In the genomic region with DNA sequence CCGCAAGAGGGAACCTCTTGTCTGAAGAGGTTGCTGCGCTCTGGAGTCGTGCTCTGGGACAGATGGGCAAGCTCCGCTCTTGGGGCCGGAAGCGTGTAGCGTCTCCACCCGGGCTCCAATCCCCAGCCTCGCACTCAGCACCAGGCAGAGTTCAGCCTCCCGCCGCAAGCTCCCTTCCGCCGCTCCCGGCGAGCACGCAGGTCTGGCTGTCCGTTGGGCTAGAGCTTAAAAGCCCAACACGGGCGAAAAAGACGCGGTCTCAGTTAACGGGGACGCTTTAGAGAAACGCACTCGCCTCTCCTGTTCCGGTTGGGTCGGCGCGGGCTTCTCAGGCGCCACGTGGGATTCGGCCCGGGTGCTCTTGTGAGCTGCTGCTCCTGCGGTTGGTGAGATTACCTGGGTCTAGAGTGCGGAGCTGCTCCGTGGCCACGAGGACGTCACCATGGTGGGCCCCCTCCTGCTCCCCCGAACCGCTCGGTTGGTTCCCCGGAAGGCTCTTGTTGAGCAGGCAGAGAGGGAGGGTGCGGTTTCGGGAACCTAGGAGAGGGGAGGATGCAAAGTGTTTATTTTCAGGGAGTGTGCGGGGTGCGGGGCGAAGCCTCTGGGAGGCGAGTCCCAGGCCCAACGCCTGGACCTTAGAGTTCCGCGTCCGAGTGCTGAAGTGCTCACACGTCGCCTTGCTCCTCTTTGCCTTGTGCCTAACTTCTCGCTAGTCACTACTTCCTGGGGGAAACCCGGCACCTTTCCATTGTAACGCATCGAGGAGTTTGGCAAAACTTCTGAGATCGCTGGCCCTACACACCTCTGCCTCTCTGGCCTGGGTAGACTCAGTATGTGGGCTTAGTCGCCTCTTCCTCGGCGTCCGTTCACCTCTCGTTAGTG, we compare ENCODE assay signal across 8 cellular contexts. TPM values are rescaled to one million over a fixed set of nuclear protein-coding genes. Genes with fewer than 3 reads are reported as not detected.
DNase-seq lines count a peak whose midpoint lies in the region; ATAC-seq and TF ChIP-seq lines count a peak whose summit lies in the region.

TMA16 (plus strand) TSS at position 331 of the 882 bp plus-strand sequence; CDS start at position 443, 112 bp downstream.

- POLR2A ChIA-PET in BJ (lab: Charles Lee): interaction anchor here (0.6 to 0.9 kb wide), 3 partner anchors 17 to 374 kb away, joined by 3 to 5 read pairs (median 3); no protein-coding TSS in a partner anchor

- TF ChIP-seq CTCF in BJ (IDR thresholded peaks at IDR 0.05; ENCODE audit: insufficient read depth, low read depth, low read length) (no peak), left lung (IDR thresholded peaks at IDR 0.05) (no peak)

- H3K4me1 ChIP-seq in left lung: peaks cover 0 to 34% of the 10 kb centered on the region in 2 donors

- peak within 1 kb of the TSS; percentile 95 for H3K4me3 Mint-ChIP-seq in dendritic cell treated with granulocyte-macrophage colony-stimulating factor and Interleukin-4, amounts not matched to agents 40 ng/mL and 50 ng/mL, for 4 days

- CTCF ChIA-PET in BJ (lab: Yijun Ruan, JAX): interaction anchor here (0.9 to 2.2 kb wide), 4 partner anchors 10 to 60 kb away, joined by 4 to 12 read pairs (median 4); no protein-coding TSS in a partner anchor

- intact Hi-C loops in dendritic cell treated with granulocyte-macrophage colony-stimulating factor and Interleukin-4, amounts not matched to agents 40 ng/mL and 50 ng/mL, for 4 days (cut with micrococcal nuclease): loop anchor here (2.0 kb wide), 1 partner anchor 328 kb away; the partner anchor contains the start of gene NAF1
- intact Hi-C loops in left lung (cut with DNase I): no loop called here

- peak; percentile 73 for ATAC-seq in HG03460 (IDR thresholded peaks at IDR 0.05; ENCODE audit: unreplicated experiment)
- peak; percentile 96 for ATAC-seq in left lung

- no peaks in the 10 kb centered on the region for H3K27me3 Mint-ChIP-seq in dendritic cell treated with granulocyte-macrophage colony-stimulating factor and Interleukin-4, amounts not matched to agents 40 ng/mL and 50 ng/mL, for 4 days

- H3K36me3 ChIP-seq in BJ (ENCODE audit: control insufficient read depth, insufficient read depth, low read length) (no peaks in the 10 kb centered on the region), left lung (no peaks in the 10 kb centered on the region)

- no peaks in the 10 kb centered on the region for H3K9me3 Mint-ChIP-seq in dendritic cell treated with granulocyte-macrophage colony-stimulating factor and Interleukin-4, amounts not matched to agents 40 ng/mL and 50 ng/mL, for 4 days

- H3K4me1 Mint-ChIP-seq in dendritic cell treated with granulocyte-macrophage colony-stimulating factor and Interleukin-4, amounts not matched to agents 40 ng/mL and 50 ng/mL, for 4 days (ENCODE audit: low read depth): peaks cover 14% of the 10 kb centered on the region

- H3K27me3 ChIP-seq in BJ (ENCODE audit: control insufficient read depth, insufficient read depth, low read length) (peaks cover 2% of the 10 kb centered on the region; the same call in 1 of the 2 replicates), left lung (no peaks in the 10 kb centered on the region)

- H3K9me3 ChIP-seq in left lung: no peaks in the 10 kb centered on the region

- peak within 1 kb of the TSS; percentile 85 to 89 for H3K27ac ChIP-seq in left lung

- H3K36me3 Mint-ChIP-seq in dendritic cell treated with granulocyte-macrophage colony-stimulating factor and Interleukin-4, amounts not matched to agents 40 ng/mL and 50 ng/mL, for 4 days (ENCODE audit: low read depth): peaks cover 13% of the 10 kb centered on the region

- peak within 1 kb of the TSS; percentile 98 for H3K27ac Mint-ChIP-seq in dendritic cell treated with granulocyte-macrophage colony-stimulating factor and Interleukin-4, amounts not matched to agents 40 ng/mL and 50 ng/mL, for 4 days

- peak within 1 kb of the TSS; percentile 65 for H3K4me3 ChIP-seq in BJ (ENCODE audit: low read depth, low read length)
- peak within 1 kb of the TSS; percentile 64 to 88 for H3K4me3 ChIP-seq in left lung

- DNase-seq in BJ (ENCODE audit: low read depth) (peak; percentile 65), GM19240 (ENCODE audit: insufficient read length, low spot score) (peak; percentile 53), NCI-H526 (lab: John Stamatoyannopoulos, UW) (peak; percentile 92 to 96), left lung (peak; percentile 88 to 94)
- peak; percentile 76 for DNase-seq in activated CD4-positive, alpha-beta T cell treated with anti-CD3 and anti-CD28 coated beads, Interleukin-2, amount 50 U/mL, for 1 hour
- peak; percentile 75 to 78 for DNase-seq in stimulated activated CD4-positive, alpha-beta T cell treated with anti-CD3 and anti-CD28 coated beads, Interleukin-2, amount 100 ng/mL, for 48 hours

RNA-seq across cellular contexts. Expression of gene TMA16, which starts in this region (rescaled TPM):
- polyA plus RNA-seq in BJ (2011; rRNA removed): 5.4 and 12.0 TPM in 2 replicates
- polyA minus RNA-seq in BJ (2011; rRNA and poly(A)+ RNA removed): 4.7 and 6.9 TPM in 2 replicates
- total RNA-seq in left lung: 10 to 100 TPM; 18.9 to 22.8 TPM

Comparison
In these comparisons a context has a peak if more than half of its experiments do, and no peak if none do; other contexts are left out.
1. Peak in every context shown above with its lines: DNase-seq, ATAC-seq, H3K4me3 ChIP-seq and H3K27ac ChIP-seq.